1 cellular context compared by ENCODE assay signal in the genomic region with DNA sequence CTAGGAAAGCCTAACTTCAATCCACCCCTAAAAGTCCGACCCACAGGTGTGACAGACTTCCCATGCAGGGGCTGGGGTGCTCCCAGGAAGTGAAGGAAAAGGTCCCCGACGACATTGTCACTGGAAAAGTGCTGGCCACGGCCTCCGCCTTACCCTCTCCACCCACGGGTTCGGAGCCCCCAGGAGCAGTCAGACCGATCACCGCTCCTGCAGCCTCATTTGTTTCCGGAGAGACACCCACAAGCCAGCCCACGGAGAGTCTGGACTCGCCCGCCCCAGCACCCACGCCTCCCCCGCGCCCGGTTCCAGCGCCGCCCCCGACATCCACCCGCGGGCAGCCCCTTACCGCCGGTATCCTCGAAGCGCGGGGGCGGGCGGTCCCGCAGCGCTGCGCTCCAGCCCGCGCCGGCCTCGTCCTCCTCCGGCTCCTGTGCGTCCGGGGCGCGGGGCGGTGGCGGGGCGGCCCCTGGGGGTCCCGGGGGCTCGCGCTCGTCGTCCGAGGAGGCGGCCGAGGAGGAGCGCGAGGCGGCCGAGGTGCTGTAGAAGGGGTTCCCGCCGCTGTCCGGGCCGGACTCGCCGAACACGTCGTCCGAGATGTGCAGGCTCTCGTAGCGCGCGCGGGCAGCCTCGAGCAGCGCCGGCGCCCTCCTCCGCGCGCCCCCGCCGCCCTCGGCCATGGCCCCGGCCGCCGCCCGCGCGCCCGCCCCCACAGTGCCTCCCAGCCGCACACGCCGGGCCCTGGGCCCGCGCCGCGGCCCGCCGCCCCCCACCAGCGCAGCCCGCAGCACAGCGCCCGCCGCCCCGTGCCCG.
TF ChIP-seq lines count a peak whose summit lies in the region.

No MANE protein-coding gene starts in this region.

TF ChIP-seq in IMR-90, 13 proteins besides CTCF, POLR2A, EP300 and RAD21:
- no peak for TF ChIP-seq MXI1 (IDR thresholded peaks at IDR 0.05; ENCODE audit: borderline replicate concordance, low read depth, low read length)
- no peak for TF ChIP-seq FOS (IDR thresholded peaks at IDR 0.05; ENCODE audit: low read depth, low read length)
- TF ChIP-seq BHLHE40 (IDR thresholded peaks at IDR 0.05; ENCODE audit: low read depth, low read length), result no peak
- TF ChIP-seq ELK1 (IDR thresholded peaks at IDR 0.05; ENCODE audit: borderline replicate concordance, low read depth, low read length), result no peak
- TF ChIP-seq MAZ (IDR thresholded peaks at IDR 0.05; ENCODE audit: borderline replicate concordance, low read depth, low read length), result no peak
- TF ChIP-seq SMC3 (IDR thresholded peaks at IDR 0.05; ENCODE audit: low read depth, low read length), result no peak
- no peak for TF ChIP-seq MAFK (IDR thresholded peaks at IDR 0.05; ENCODE audit: low read depth, low read length)
- TF ChIP-seq RFX5 (IDR thresholded peaks at IDR 0.05; ENCODE audit: low read depth, low read length), result no peak
- TF ChIP-seq CHD1 (IDR thresholded peaks at IDR 0.05; ENCODE audit: low read depth, low read length), result no peak
- TF ChIP-seq, protein P1, sequence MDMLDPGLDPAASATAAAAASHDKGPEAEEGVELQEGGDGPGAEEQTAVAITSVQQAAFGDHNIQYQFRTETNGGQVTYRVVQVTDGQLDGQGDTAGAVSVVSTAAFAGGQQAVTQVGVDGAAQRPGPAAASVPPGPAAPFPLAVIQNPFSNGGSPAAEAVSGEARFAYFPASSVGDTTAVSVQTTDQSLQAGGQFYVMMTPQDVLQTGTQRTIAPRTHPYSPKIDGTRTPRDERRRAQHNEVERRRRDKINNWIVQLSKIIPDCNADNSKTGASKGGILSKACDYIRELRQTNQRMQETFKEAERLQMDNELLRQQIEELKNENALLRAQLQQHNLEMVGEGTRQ (IDR thresholded peaks at IDR 0.05; ENCODE audit: low read depth, low read length), result no peak
- no peak for TF ChIP-seq RCOR1 (IDR thresholded peaks at IDR 0.05; ENCODE audit: insufficient replicate concordance, low read length)
